In the genomic region with DNA sequence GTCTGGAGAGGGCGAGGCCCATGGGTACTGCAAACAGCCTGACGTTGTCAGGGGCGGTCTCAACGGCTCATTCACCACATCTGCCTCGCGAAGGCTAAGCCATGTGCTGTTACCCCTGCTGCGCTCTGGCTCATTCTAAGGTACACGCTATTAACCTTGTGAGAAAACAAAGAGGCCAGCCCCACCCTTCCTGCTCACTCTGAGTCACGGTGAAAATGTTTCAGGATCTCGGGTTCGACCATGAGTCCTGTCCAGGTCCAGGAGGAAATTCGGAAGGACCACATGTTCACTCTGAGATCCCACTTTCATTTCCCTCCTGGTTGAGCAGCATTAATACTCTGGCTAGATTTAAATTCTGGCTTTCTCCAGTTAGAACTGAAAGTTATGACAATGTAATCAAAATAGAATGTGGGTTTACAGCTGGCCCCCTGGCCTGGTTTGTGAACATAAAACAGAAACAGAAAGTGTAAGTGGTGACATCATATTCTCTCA, we compare ENCODE assay signal across 8 cellular contexts. TPM values are rescaled to one million over a fixed set of nuclear protein-coding genes. Genes with fewer than 3 reads are reported as not detected.
A peak's percentile ranks its signal among the peaks of the same experiment; 100 is the strongest.
DNase-seq lines count a peak whose midpoint lies in the region; ATAC-seq, FAIRE-seq and TF ChIP-seq lines count a peak whose summit lies in the region.

No MANE protein-coding gene starts in this region.

- peaks cover 13% of the 10 kb centered on the region for H3K36me3 ChIP-seq in bronchial epithelial cell (ENCODE audit: control insufficient read depth, insufficient read depth, low read length)

- no peaks in the 10 kb centered on the region for H3K36me3 Mint-ChIP-seq in mesothelial cell of epicardium

- peaks cover 16% of the 10 kb centered on the region for H3K4me1 Mint-ChIP-seq in mesothelial cell of epicardium

- TF ChIP-seq CTCF in bronchial epithelial cell (IDR thresholded peaks at IDR 0.05; ENCODE audit: insufficient read depth, low read length, severe bottlenecking) (no peak), mesothelial cell of epicardium (IDR thresholded peaks at IDR 0.05; ENCODE audit: unreplicated experiment) (no peak)

- peak; percentile 91 for FAIRE-seq in bronchial epithelial cell (lab: Jason Lieb, UNC)
- FAIRE-seq in frontal cortex (lab: Jason Lieb, UNC), result no peak

- H3K27ac Mint-ChIP-seq in mesothelial cell of epicardium, result peak overlapping the region; percentile 40

- no peaks in the 10 kb centered on the region for H3K27me3 Mint-ChIP-seq in mesothelial cell of epicardium (ENCODE audit: low read depth)

- H3K4me3 Mint-ChIP-seq in mesothelial cell of epicardium, result no peak overlapping the region

- peak; percentile 71 for DNase-seq in AG08396 (ENCODE audit: low spot score)
- peak; percentile 90 for DNase-seq in RPMI7951 (ENCODE audit: low read depth)
- DNase-seq in bronchial epithelial cell (ENCODE audit: low read depth), result peak; percentile 95
- DNase-seq in mesothelial cell of epicardium (ENCODE audit: low spot score in 2 of 2, unreplicated experiment in 2 of 2), result no peak
- DNase-seq in NCI-H345 treated with DMSO at 0.1 percent for 48 hours (lab: John Stamatoyannopoulos, UW; ENCODE audit: unreplicated experiment), result no peak
- no peak for DNase-seq in frontal cortex (ENCODE audit: low spot score in 2 of 2)

- no peaks in the 10 kb centered on the region for H3K9me3 Mint-ChIP-seq in mesothelial cell of epicardium

- peak; percentile 84 for ATAC-seq in GM18873 (IDR thresholded peaks at IDR 0.05; ENCODE audit: low FRiP score, unreplicated experiment)
- peak; percentile 94 for ATAC-seq in HG03045 (IDR thresholded peaks at IDR 0.05; ENCODE audit: unreplicated experiment)

- no peaks in the 10 kb centered on the region for H3K27me3 ChIP-seq in bronchial epithelial cell (ENCODE audit: control insufficient read depth, insufficient read depth, low read length)

- no peak overlapping the region for H3K4me3 ChIP-seq in bronchial epithelial cell (ENCODE audit: low read depth, low read length)

RNA-seq across cellular contexts. Expression of a gene that starts 55.2 kb away (rescaled TPM):
- 36.7 and 40.9 TPM in 2 replicates for total RNA-seq in RPMI7951 (2014; rRNA removed; shearing (Covaris generic))
- total RNA-seq in bronchial epithelial cell, result 114 and 137 TPM in 2 replicates
- 16.3 to 19.4 TPM (median 18.6 TPM) in 3 replicates for total RNA-seq in mesothelial cell of epicardium
- 5.3 TPM for total RNA-seq in frontal cortex

Comparison
In these comparisons a context has a peak if more than half of its experiments do, and no peak if none do; other contexts are left out.
1. DNase-seq: peak in AG08396 (single experiment), RPMI7951 (single experiment) and bronchial epithelial cell (single experiment); none in mesothelial cell of epicardium (0 of 2), NCI-H345 treated with DMSO at 0.1 percent for 48 hours (single experiment) and frontal cortex (0 of 2).